ENCODE assay signal across 15 cellular contexts in the genomic region with DNA sequence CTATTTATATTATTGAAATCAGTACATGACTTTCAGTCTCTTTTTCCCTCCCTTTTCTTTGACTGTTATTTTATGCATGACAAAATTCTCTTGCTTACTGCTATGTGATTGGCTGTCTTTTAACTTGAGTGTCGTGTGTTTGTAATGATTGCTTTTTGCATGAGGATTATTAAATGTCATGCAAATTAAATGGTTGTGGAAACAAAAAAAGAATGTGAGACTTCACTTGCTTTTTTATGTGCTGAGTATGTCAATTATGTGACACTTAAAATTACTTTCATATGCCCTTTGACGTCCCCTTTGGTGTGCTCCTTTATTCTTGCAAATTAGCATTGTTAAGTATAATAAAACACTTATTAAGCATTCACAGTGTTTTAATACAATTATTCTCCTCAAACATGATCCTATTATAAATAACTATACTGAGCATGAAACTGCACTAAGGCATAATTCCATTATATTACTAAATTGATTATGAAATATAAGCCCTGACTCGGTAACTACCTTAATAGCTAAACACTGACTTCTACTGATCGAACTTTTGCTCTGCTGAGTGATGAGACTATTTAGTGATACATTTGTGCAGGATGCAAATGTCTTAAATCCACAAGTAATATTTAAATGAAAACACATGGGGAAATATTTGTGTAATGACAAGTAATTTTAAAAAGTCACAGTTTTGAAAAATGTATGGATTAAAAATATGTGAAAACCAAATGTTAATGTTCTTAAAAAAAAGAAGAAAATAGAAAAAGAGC.
"Had no signal": no experiment of that assay in that cellular context is flagged by ENCODE, and none has a peak within 500 bp of the region (broad histone marks: within the 10 kb centered on the region; RNA-seq: fewer than 3 reads in every experiment).

No MANE protein-coding gene starts in this region.

- DNase-seq: activated CD4-positive, alpha-beta T cell treated with anti-CD3 and anti-CD28 coated beads, Interleukin-2, amount 50 U/mL, for 4 hours; activated CD8-positive, alpha-beta memory T cell treated with anti-CD3 and anti-CD28 coated beads, Interleukin-2, amount 10 ng/mL, durations not matched to agents 7 days and 5 days; activated gamma-delta T cell treated with Interleukin-2 at 50 U/mL for 16 hours; activated naive CD8-positive, alpha-beta T cell treated with anti-CD3 and anti-CD28 coated beads for 36 hours; activated T-cell treated with anti-CD3 and anti-CD28 coated beads, Interleukin-2, amount 50 U/mL, for 4 hours; anterior cingulate cortex; dorsolateral prefrontal cortex; esophagus squamous epithelium; kidney glomerular epithelial cell; stimulated activated CD4-positive, alpha-beta T cell treated with anti-CD3 and anti-CD28 coated beads, Interleukin-2, amount 100 ng/mL, for 48 hours; stimulated activated naive CD4-positive, alpha-beta T cell treated with Interleukin-2 at 50 U/mL for 16 hours had no signal

- H3K27me3 ChIP-seq: dorsolateral prefrontal cortex, esophagus squamous epithelium, hepatocyte had no signal

- H3K4me3 ChIP-seq: dorsolateral prefrontal cortex, esophagus squamous epithelium, hepatocyte had no signal

- H3K27ac ChIP-seq: dorsolateral prefrontal cortex, esophagus squamous epithelium, hepatocyte had no signal

- H3K27me3 Mint-ChIP-seq: activated CD8-positive, alpha-beta memory T cell treated with anti-CD3 and anti-CD28 coated beads, Interleukin-2, amount 10 ng/mL, durations not matched to agents 7 days and 5 days; activated naive CD8-positive, alpha-beta T cell treated with anti-CD3 and anti-CD28 coated beads for 36 hours; type B pancreatic cell had no signal

- H3K4me3 Mint-ChIP-seq: activated CD8-positive, alpha-beta memory T cell treated with anti-CD3 and anti-CD28 coated beads, Interleukin-2, amount 10 ng/mL, durations not matched to agents 7 days and 5 days; activated naive CD8-positive, alpha-beta T cell treated with anti-CD3 and anti-CD28 coated beads for 36 hours; activated T-cell treated with anti-CD3 and anti-CD28 coated beads, Interleukin-2, amount 50 U/mL, for 4 hours; neural crest cell; type B pancreatic cell had no signal

- FAIRE-seq: bronchial epithelial cell had no signal

- H3K36me3 Mint-ChIP-seq: activated CD8-positive, alpha-beta memory T cell treated with anti-CD3 and anti-CD28 coated beads, Interleukin-2, amount 10 ng/mL, durations not matched to agents 7 days and 5 days; activated naive CD8-positive, alpha-beta T cell treated with anti-CD3 and anti-CD28 coated beads for 36 hours; type B pancreatic cell had no signal

- H3K9me3 Mint-ChIP-seq: activated T-cell treated with anti-CD3 and anti-CD28 coated beads, Interleukin-2, amount 50 U/mL, for 4 hours; neural crest cell; type B pancreatic cell had no signal

- H3K27ac Mint-ChIP-seq: activated CD8-positive, alpha-beta memory T cell treated with anti-CD3 and anti-CD28 coated beads, Interleukin-2, amount 10 ng/mL, durations not matched to agents 7 days and 5 days; activated naive CD8-positive, alpha-beta T cell treated with anti-CD3 and anti-CD28 coated beads for 36 hours; type B pancreatic cell had no signal

- H3K4me1 ChIP-seq: esophagus squamous epithelium had no signal

- H3K36me3 ChIP-seq: esophagus squamous epithelium had no signal

- H3K4me1 Mint-ChIP-seq: activated CD8-positive, alpha-beta memory T cell treated with anti-CD3 and anti-CD28 coated beads, Interleukin-2, amount 10 ng/mL, durations not matched to agents 7 days and 5 days; activated naive CD8-positive, alpha-beta T cell treated with anti-CD3 and anti-CD28 coated beads for 36 hours had no signal

- H3K9me3 ChIP-seq: esophagus squamous epithelium had no signal
